Comparison of ENCODE assay signal across 8 cellular contexts in the genomic region with DNA sequence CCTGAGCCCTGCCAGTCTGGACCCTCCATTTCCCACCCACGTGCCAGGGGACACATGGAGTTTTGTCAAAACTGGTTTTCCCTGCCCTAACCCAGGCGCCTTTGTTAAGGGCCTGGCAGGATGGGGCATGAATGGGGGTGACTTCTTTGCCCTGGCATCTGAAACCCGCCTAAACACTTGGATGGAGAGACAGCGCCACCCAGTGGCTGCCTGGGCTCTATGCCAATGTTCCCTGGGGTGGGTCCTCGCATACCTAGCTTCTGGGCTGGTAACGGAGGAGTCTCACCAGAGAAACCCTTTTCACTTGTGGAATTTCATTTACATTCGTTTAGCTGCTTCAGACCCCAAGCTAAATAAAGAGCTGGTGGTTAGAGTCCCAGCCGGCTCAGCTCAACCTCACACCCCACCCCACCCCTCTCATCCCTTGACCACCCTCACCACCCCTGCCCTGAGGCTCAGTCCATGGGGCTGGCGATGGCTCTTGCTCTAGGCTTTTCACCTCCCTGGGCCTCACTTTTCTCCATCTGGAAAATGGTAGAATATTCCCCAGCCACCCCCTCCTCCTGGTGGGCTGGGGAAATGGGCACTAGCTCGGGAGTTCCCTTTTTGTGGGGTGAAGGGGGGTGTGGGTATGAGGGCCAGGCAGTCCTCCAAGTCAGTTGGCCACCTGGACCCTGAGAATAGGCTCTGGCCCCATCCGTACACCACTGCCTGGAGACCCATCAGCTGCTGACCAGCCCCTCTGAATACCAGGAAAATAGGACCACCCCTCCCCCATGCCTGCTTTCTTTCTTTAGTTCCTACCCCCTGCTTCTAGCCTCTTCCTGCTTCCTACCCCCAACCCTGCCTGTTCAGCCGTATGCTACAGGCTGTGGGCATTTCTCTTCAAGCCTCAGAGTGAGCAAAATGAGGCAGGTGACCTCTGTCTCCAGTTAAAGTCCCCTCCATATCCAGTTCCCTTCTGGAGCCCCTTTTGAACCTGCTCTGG. TPM values are rescaled to one million over a fixed set of nuclear protein-coding genes. Genes with fewer than 3 reads are reported as not detected.
DNase-seq lines count a peak whose midpoint lies in the region; ATAC-seq and TF ChIP-seq lines count a peak whose summit lies in the region.

No MANE protein-coding gene starts in this region.

- H3K4me1 ChIP-seq in endodermal cell (ENCODE audit: control insufficient read depth, insufficient read depth, low read length) (no peaks in the 10 kb centered on the region), mesendoderm (ENCODE audit: control insufficient read depth, low read depth, low read length) (peaks cover 3% of the 10 kb centered on the region)

- no peaks in the 10 kb centered on the region for H3K36me3 Mint-ChIP-seq in endodermal cell (ENCODE audit: low read depth)

- peaks cover 7% of the 10 kb centered on the region for H3K27me3 Mint-ChIP-seq in endodermal cell (ENCODE audit: insufficient read depth)

- H3K9me3 ChIP-seq in endodermal cell (ENCODE audit: control insufficient read depth, low read length) = no peaks in the 10 kb centered on the region

- peaks cover 6% of the 10 kb centered on the region for H3K4me1 Mint-ChIP-seq in endodermal cell

- H3K4me3 ChIP-seq in endodermal cell (ENCODE audit: low read length) = no peak overlapping the region
- no peak overlapping the region for H3K4me3 ChIP-seq in mesendoderm (ENCODE audit: low read length)

- peak overlapping the region; percentile 20 for H3K4ac ChIP-seq in mesendoderm (ENCODE audit: low read depth, low read length)

- H3K27ac Mint-ChIP-seq in endodermal cell = no peak overlapping the region

- no peak overlapping the region for H2BK15ac ChIP-seq in mesendoderm (replicated peaks; ENCODE audit: low read depth)

- no peak overlapping the region for H3K4me2 ChIP-seq in mesendoderm (ENCODE audit: low read length)

- peak; percentile 73 for ATAC-seq in HG02852 (IDR thresholded peaks at IDR 0.05; ENCODE audit: unreplicated experiment)
- ATAC-seq in GM19397 (IDR thresholded peaks at IDR 0.05; ENCODE audit: unreplicated experiment) = no peak

- no peak overlapping the region for H2BK5ac ChIP-seq in mesendoderm (ENCODE audit: low read length)

- DNase-seq in Daoy (ENCODE audit: low read depth) (peak; percentile 67), NCI-H526 treated with DMSO at 0.1 percent for 48 hours (lab: John Stamatoyannopoulos, UW) (peak; percentile 14), endodermal cell (peak; percentile 93), mesendoderm (peak; percentile 86)
- DNase-seq in activated CD8-positive, alpha-beta memory T cell treated with anti-CD3 and anti-CD28 coated beads for 1 hour (ENCODE audit: extremely low read depth in 1 of 2, low read depth in 1 of 2) = peak; percentile 31 to 56
- peak; percentile 43 to 48 for DNase-seq in stimulated activated CD8-positive, alpha-beta memory T cell treated with anti-CD3 and anti-CD28 coated beads, Interleukin-2, amount 100 ng/mL, for 1 hour (ENCODE audit: low read depth in 2 of 2)

- peak overlapping the region; percentile 1 for H2BK120ac ChIP-seq in mesendoderm (ENCODE audit: low read depth, low read length)

- H3K27me3 ChIP-seq in endodermal cell (ENCODE audit: control insufficient read depth, insufficient read depth, low read length, poor library complexity, severe bottlenecking) (no peaks in the 10 kb centered on the region), mesendoderm (ENCODE audit: insufficient read depth, low read length, poor library complexity) (no peaks in the 10 kb centered on the region)

- H3K56ac ChIP-seq in mesendoderm (ENCODE audit: low read length) = peak overlapping the region; percentile 60

- no peaks in the 10 kb centered on the region for H3K79me2 ChIP-seq in mesendoderm (ENCODE audit: control insufficient read depth, insufficient read depth, low read length)

- peak overlapping the region; percentile 92 for H3K18ac ChIP-seq in mesendoderm (ENCODE audit: low read length)

- H3K79me1 ChIP-seq in mesendoderm (ENCODE audit: low read length) = no peaks in the 10 kb centered on the region

- peaks cover 35% of the 10 kb centered on the region for H3K9me3 Mint-ChIP-seq in endodermal cell

- no peak overlapping the region for H3K4me3 Mint-ChIP-seq in endodermal cell

- H4K8ac ChIP-seq in mesendoderm (ENCODE audit: low read depth, low read length) = peak overlapping the region; percentile 86

- peak; percentile 88 for TF ChIP-seq CTCF in endodermal cell (conservative IDR thresholded peaks at IDR 0.05)

- H4K5ac ChIP-seq in mesendoderm (ENCODE audit: low read length) = no peak overlapping the region

- no peak overlapping the region for H3K23ac ChIP-seq in mesendoderm (ENCODE audit: low read length)

- H2AK5ac ChIP-seq in mesendoderm (ENCODE audit: low read length) = no peak overlapping the region

- H3K36me3 ChIP-seq in endodermal cell (ENCODE audit: control insufficient read depth, insufficient read depth, low read length) = no peaks in the 10 kb centered on the region
- H3K36me3 ChIP-seq in mesendoderm (ENCODE audit: control insufficient read depth, insufficient read depth, low read length) = no peaks in the 10 kb centered on the region

- 0 to 15% methylated on average over 1 to 11 of the region's 12 CpGs for WGBS in endodermal cell (ENCODE audit: insufficient coverage in 1 of 2, insufficient read length in 1 of 2), 2 experiments
- no CpG with 5 or more reads among the region's 12 CpGs for WGBS in mesendoderm (ENCODE audit: extremely low coverage, insufficient coverage, low lambda C conversion rate)

- peak overlapping the region; percentile 64 for H3K27ac ChIP-seq in endodermal cell (ENCODE audit: low read depth, low read length)
- H3K27ac ChIP-seq in mesendoderm (ENCODE audit: low read depth, low read length) = no peak overlapping the region

- no peak overlapping the region for H3K9ac ChIP-seq in endodermal cell (ENCODE audit: extremely low read depth, low read length, poor library complexity, severe bottlenecking)
- H3K9ac ChIP-seq in mesendoderm (ENCODE audit: low read length) = no peak overlapping the region

RNA-seq across cellular contexts. Expression of a gene that starts 57.1 kb away (rescaled TPM):
- total RNA-seq in Daoy (2014; rRNA removed; shearing (Covaris generic)) = 37.5 and 45.3 TPM in 2 replicates
- total RNA-seq in endodermal cell = 10 to 100 TPM; 32.0 to 32.6 TPM
- 56.6 TPM for polyA plus RNA-seq in endodermal cell (2013, experiment 1 of 2)
- 53.0 TPM for polyA plus RNA-seq in endodermal cell (2013, experiment 2 of 2)
- polyA plus RNA-seq in mesendoderm (2013, experiment 1 of 2) = 40.2 TPM
- polyA plus RNA-seq in mesendoderm (2013, experiment 2 of 2) = 43.1 TPM

Comparison
In these comparisons a context has a peak if more than half of its experiments do, and no peak if none do; other contexts are left out.
1. DNase-seq: peak in every context shown above with its lines; median percentile 93 in endodermal cell; 86 in mesendoderm; 67 in Daoy; 46 in stimulated activated CD8-positive, alpha-beta memory T cell treated with anti-CD3 and anti-CD28 coated beads, Interleukin-2, amount 100 ng/mL, for 1 hour; 44 in activated CD8-positive, alpha-beta memory T cell treated with anti-CD3 and anti-CD28 coated beads for 1 hour; 14 in NCI-H526 treated with DMSO at 0.1 percent for 48 hours.